13 cellular contexts compared by ENCODE assay signal in genomic region chr4:5045099-5045498, GRCh38. TPM values are rescaled to one million over a fixed set of nuclear protein-coding genes. Genes with fewer than 3 reads are reported as not detected.
A peak's percentile ranks its signal among the peaks of the same experiment; 100 is the strongest.
DNase-seq lines count a peak whose midpoint lies in the region; ATAC-seq and TF ChIP-seq lines count a peak whose summit lies in the region.
"Had no signal": no experiment of that assay in that cellular context is flagged by ENCODE, and none has a peak within 500 bp of the region (broad histone marks: within the 10 kb centered on the region; RNA-seq: fewer than 3 reads in every experiment).

No MANE protein-coding gene starts in this region.

- no peaks in the 10 kb centered on the region for H3K36me3 ChIP-seq in spleen

- ATAC-seq in GM18867 (IDR thresholded peaks at IDR 0.05; ENCODE audit: unreplicated experiment) = no peak
- no peak for ATAC-seq in GM18868 (IDR thresholded peaks at IDR 0.05; ENCODE audit: unreplicated experiment)
- ATAC-seq: body of pancreas, Panc1 had no signal

- TF ChIP-seq POLR2A in spleen (IDR thresholded peaks at IDR 0.05) = no peak

- WGBS in spleen, 5 donors = 8 to 30% (median 9%) methylated on average over 3 of the region's 3 CpGs

- peaks cover 0 to 7% (median 0%) of the 10 kb centered on the region in 8 donors for H3K9me3 ChIP-seq in spleen
- H3K9me3 ChIP-seq: body of pancreas had no signal

- no peak for TF ChIP-seq CTCF in fibroblast of mammary gland (conservative IDR thresholded peaks at IDR 0.05; ENCODE audit: control insufficient read depth, insufficient read depth, low read depth, low read length)
- no peak for TF ChIP-seq CTCF in spleen (IDR thresholded peaks at IDR 0.05 in 8 of 11, conservative IDR thresholded peaks at IDR 0.05 in 3 of 11)

- peak overlapping the region in 3 of 8 donors; percentile 15 to 54 (median 27) for H3K27ac ChIP-seq in spleen
- H3K27ac ChIP-seq: body of pancreas had no signal

- peaks cover 0 to 31% (median 14%) of the 10 kb centered on the region in 6 donors for H3K4me1 ChIP-seq in spleen
- H3K4me1 ChIP-seq: body of pancreas had no signal

- H3K4me3 ChIP-seq in fibroblast of mammary gland (ENCODE audit: control insufficient read depth, low read depth, low read length) (no peak overlapping the region), spleen (no peak overlapping the region)
- H3K4me3 ChIP-seq: body of pancreas had no signal

- peaks cover 0 to 44% (median 0%) of the 10 kb centered on the region in 7 donors for H3K27me3 ChIP-seq in spleen (replicated peaks in 1 of 7)
- H3K27me3 ChIP-seq: body of pancreas had no signal

- intact Hi-C loops in spleen (cut with DNase I; ENCODE audit: low total_unique reads) = no loop called here

- peak; percentile 39 for DNase-seq in EL
- peak; percentile 74 for DNase-seq in RPMI7951 (ENCODE audit: low read depth)
- DNase-seq in fibroblast of mammary gland (ENCODE audit: low read depth) = peak; percentile 12
- DNase-seq in pulmonary artery endothelial cell (ENCODE audit: low read depth, low spot score) = peak; percentile 36
- no peak for DNase-seq in NCI-H1048 (lab: John Stamatoyannopoulos, UW)
- DNase-seq in spleen = no peak
- DNase-seq: activated CD4-positive, CD25-positive, alpha-beta regulatory T cell; activated T-cell treated with anti-CD3 and anti-CD28 coated beads, Interleukin-2, amount 50 U/mL, for 24 hours; H9 had no signal

RNA-seq across cellular contexts. Expression of gene STK32B, which starts 6.2 kb away (rescaled TPM):
- total RNA-seq in RPMI7951 (2014; rRNA removed; shearing (Covaris generic)) = 11.7 and 13.7 TPM in 2 replicates
- total RNA-seq in pulmonary artery endothelial cell = 12.4 and 16.8 TPM in 2 replicates
- under 1 TPM; 0.26 to 0.87 (median 0.49) TPM for total RNA-seq in spleen
- under 1 TPM; 0.03 to 0.26 (median 0.17) TPM for polyA plus RNA-seq in spleen

RNA-seq across cellular contexts. Expression of gene CYTL1, which starts 25.8 kb away (rescaled TPM):
- total RNA-seq in RPMI7951 (2014; rRNA removed; shearing (Covaris generic)) = 24.4 and 24.6 TPM in 2 replicates
- total RNA-seq in pulmonary artery endothelial cell (34.6 and 81.9 TPM in 2 replicates), spleen (1 to 10 TPM in 4 of 7 donors, not detected in 3; 1.1 to 1.4 (median 1.2) TPM)
- under 1 TPM; 0.22 to 0.30 (median 0.30) TPM for polyA plus RNA-seq in spleen

Comparison
In these comparisons a context has a peak if more than half of its experiments do, and no peak if none do; other contexts are left out.
1. DNase-seq: peak in EL (single experiment), RPMI7951 (single experiment), fibroblast of mammary gland (single experiment) and pulmonary artery endothelial cell (single experiment); none in NCI-H1048 (single experiment) and spleen (single experiment).
2. RNA of gene CYTL1, which starts 25.8 kb away (total RNA-seq): 34.6 to 81.9 TPM in pulmonary artery endothelial cell and 24.4 to 24.6 TPM in RPMI7951; 1.1 to 1.4 TPM in spleen; every median in the first group is over 10 times any median in the second.